Comparison of ENCODE assay signal across 18 cellular contexts in genomic region chr10:4776234-4776638, GRCh38. TPM values are rescaled to one million over a fixed set of nuclear protein-coding genes. Genes with fewer than 3 reads are reported as not detected.
DNase-seq lines count a peak whose midpoint lies in the region; ATAC-seq and TF ChIP-seq lines count a peak whose summit lies in the region.
"Had no signal": no experiment of that assay in that cellular context is flagged by ENCODE, and none has a peak within 500 bp of the region (broad histone marks: within the 10 kb centered on the region; RNA-seq: fewer than 3 reads in every experiment).

No MANE protein-coding gene starts in this region.

- CTCF ChIA-PET in activated naive CD4-positive, alpha-beta T cell treated with anti-CD3 and anti-CD28 coated beads for 36 hours (lab: Charles Lee): interaction anchor here (1.0 kb wide), 1 partner anchor 1584 kb away, joined by 3 read pairs; no protein-coding TSS in a partner anchor
- CTCF ChIA-PET in Panc1 (lab: Charles Lee): interaction anchor here (0.5 kb wide), 1 partner anchor 607 kb away, joined by 4 read pairs; no protein-coding TSS in a partner anchor

- H3K4me3 ChIP-seq in Panc1 (ENCODE audit: low read depth in 2 of 2, low read length in 2 of 2) (no peak overlapping the region), ovary (no peak overlapping the region)

- WGBS in ovary, 3 donors: 86 to 88% (median 88%) methylated on average over 2 of the region's 2 CpGs

- no peak overlapping the region for H3K4me3 Mint-ChIP-seq in activated naive CD4-positive, alpha-beta T cell treated with anti-CD3 and anti-CD28 coated beads for 36 hours
- H3K4me3 Mint-ChIP-seq in type B pancreatic cell: no peak overlapping the region
- H3K4me3 Mint-ChIP-seq: activated naive CD8-positive, alpha-beta T cell treated with anti-CD3 and anti-CD28 coated beads, Interleukin-2, amount 10 ng/mL, durations not matched to agents 7 days and 5 days; CD8-positive, alpha-beta T cell; dendritic cell treated with granulocyte-macrophage colony-stimulating factor and Interleukin-4, amounts not matched to agents 40 ng/mL and 50 ng/mL, for 4 days had no signal

- TF ChIP-seq EP300 in ovary (IDR thresholded peaks at IDR 0.05): no peak

- H3K27ac ChIP-seq in Panc1 (ENCODE audit: low read length) (peak overlapping the region; percentile 12; the same call in 1 of the 2 replicates), ovary (no peak overlapping the region)
- H3K27ac ChIP-seq: neutrophil had no signal

- intact Hi-C loops in activated naive CD4-positive, alpha-beta T cell treated with anti-CD3 and anti-CD28 coated beads for 36 hours (cut with micrococcal nuclease): loop anchor here (10.0 kb wide), 1 partner anchor 91 kb away; no protein-coding TSS in a partner anchor
- intact Hi-C loops in Panc1 (cut with micrococcal nuclease; ENCODE audit: unreplicated experiment): no loop called here
- intact Hi-C loops in ovary (cut with DNase I): loop anchor here in 2 of 4 donors (10.0 kb wide), 1 partner anchor 1581 kb away; no protein-coding TSS in a partner anchor

- BruUV-seq in Panc1 (replicated peaks; lab: Mats Ljungman, UMichigan): no TSS peak

- ATAC-seq in GM21717 (IDR thresholded peaks at IDR 0.05; ENCODE audit: unreplicated experiment) (peak; percentile 56), Panc1 (no peak)
- ATAC-seq in stimulated activated naive CD8-positive, alpha-beta T cell treated with anti-CD3 and anti-CD28 coated beads, Interleukin-15, Interleukin-2, amounts not matched to agents 100 U/mL and 50 U/mL, for 24 hours: peak; percentile 85
- ATAC-seq: CD8-positive, alpha-beta T cell; left ventricle myocardium superior had no signal

- H3K4me1 ChIP-seq in Panc1 (ENCODE audit: control insufficient read depth, insufficient read depth, low read length) (peaks cover 2% of the 10 kb centered on the region; the same call in 1 of the 2 replicates), ovary (ENCODE audit: insufficient read depth) (no peaks in the 10 kb centered on the region)

- POLR2A ChIA-PET in Panc1 (lab: Charles Lee): no interaction called here

- H3K4me1 Mint-ChIP-seq in activated naive CD4-positive, alpha-beta T cell treated with anti-CD3 and anti-CD28 coated beads for 36 hours (ENCODE audit: low read depth): peaks cover 8% of the 10 kb centered on the region
- peaks cover 3% of the 10 kb centered on the region for H3K4me1 Mint-ChIP-seq in type B pancreatic cell (ENCODE audit: unreplicated experiment)
- H3K4me1 Mint-ChIP-seq: activated naive CD8-positive, alpha-beta T cell treated with anti-CD3 and anti-CD28 coated beads, Interleukin-2, amount 10 ng/mL, durations not matched to agents 7 days and 5 days had no signal

- H3K9me3 ChIP-seq in Panc1 (ENCODE audit: control insufficient read depth, insufficient read depth, low read depth, low read length): peaks cover 31% of the 10 kb centered on the region; the same call in 1 of the 2 replicates
- H3K9me3 ChIP-seq in ovary: no peaks in the 10 kb centered on the region
- H3K9me3 ChIP-seq: neutrophil had no signal

- H3K27ac Mint-ChIP-seq in activated naive CD4-positive, alpha-beta T cell treated with anti-CD3 and anti-CD28 coated beads for 36 hours: no peak overlapping the region
- no peak overlapping the region for H3K27ac Mint-ChIP-seq in type B pancreatic cell
- H3K27ac Mint-ChIP-seq: activated naive CD8-positive, alpha-beta T cell treated with anti-CD3 and anti-CD28 coated beads, Interleukin-2, amount 10 ng/mL, durations not matched to agents 7 days and 5 days; CD8-positive, alpha-beta T cell; dendritic cell treated with granulocyte-macrophage colony-stimulating factor and Interleukin-4, amounts not matched to agents 40 ng/mL and 50 ng/mL, for 4 days had no signal

- H3K27me3 ChIP-seq in Panc1 (ENCODE audit: control insufficient read depth, insufficient read depth, low read length) (no peaks in the 10 kb centered on the region), ovary (no peaks in the 10 kb centered on the region)
- H3K27me3 ChIP-seq: neutrophil had no signal

- no peaks in the 10 kb centered on the region for H3K9me3 Mint-ChIP-seq in activated naive CD4-positive, alpha-beta T cell treated with anti-CD3 and anti-CD28 coated beads for 36 hours
- no peaks in the 10 kb centered on the region for H3K9me3 Mint-ChIP-seq in type B pancreatic cell
- H3K9me3 Mint-ChIP-seq: activated naive CD8-positive, alpha-beta T cell treated with anti-CD3 and anti-CD28 coated beads, Interleukin-2, amount 10 ng/mL, durations not matched to agents 7 days and 5 days; CD8-positive, alpha-beta T cell; dendritic cell treated with granulocyte-macrophage colony-stimulating factor and Interleukin-4, amounts not matched to agents 40 ng/mL and 50 ng/mL, for 4 days had no signal

- DNase-seq in activated naive CD4-positive, alpha-beta T cell treated with anti-CD3 and anti-CD28 coated beads for 36 hours: peak; percentile 13
- DNase-seq in activated naive CD4-positive, alpha-beta T cell treated with anti-CD3 and anti-CD28 coated beads, Interleukin-2, amount 50 U/mL, for 16 hours: no peak
- DNase-seq in Panc1 (ENCODE audit: low read depth, low spot score) (no peak), HUDEP-2 (lab: John Stamatoyannopoulos, UW; ENCODE audit: unreplicated experiment in 76 of 76) (no peak), ovary (no peak), type B pancreatic cell (ENCODE audit: extremely low spot score, unreplicated experiment) (no peak)
- DNase-seq in stimulated activated naive CD8-positive, alpha-beta T cell treated with anti-CD3 and anti-CD28 coated beads, Interleukin-15, Interleukin-2, amounts not matched to agents 100 U/mL and 50 U/mL, for 24 hours: no peak
- DNase-seq: activated naive CD8-positive, alpha-beta T cell treated with anti-CD3 and anti-CD28 coated beads, Interleukin-2, amount 10 ng/mL, durations not matched to agents 7 days and 5 days; CD8-positive, alpha-beta T cell; DMS79 treated with DMSO at 0.1 percent for 48 hours; left ventricle myocardium superior; NCI-H1436 treated with DMSO at 0.1 percent for 48 hours; NCI-H82; retina; substantia nigra had no signal

- no peaks in the 10 kb centered on the region for H3K36me3 Mint-ChIP-seq in activated naive CD4-positive, alpha-beta T cell treated with anti-CD3 and anti-CD28 coated beads for 36 hours (ENCODE audit: low read depth)
- H3K36me3 Mint-ChIP-seq in type B pancreatic cell: no peaks in the 10 kb centered on the region
- H3K36me3 Mint-ChIP-seq: activated naive CD8-positive, alpha-beta T cell treated with anti-CD3 and anti-CD28 coated beads, Interleukin-2, amount 10 ng/mL, durations not matched to agents 7 days and 5 days; CD8-positive, alpha-beta T cell had no signal

- H3K27me3 Mint-ChIP-seq in activated naive CD4-positive, alpha-beta T cell treated with anti-CD3 and anti-CD28 coated beads for 36 hours (ENCODE audit: low read depth): peaks cover 12% of the 10 kb centered on the region
- no peaks in the 10 kb centered on the region for H3K27me3 Mint-ChIP-seq in type B pancreatic cell

- in situ Hi-C loops in Panc1 (cut with HindIII; ENCODE audit: low pct_unique_long_range_greater_than_20kb, low sequenced_read_pairs): no loop called here

- H3K36me3 ChIP-seq in Panc1 (ENCODE audit: control insufficient read depth, insufficient read depth, low read length) (no peaks in the 10 kb centered on the region), ovary (no peaks in the 10 kb centered on the region)
- H3K36me3 ChIP-seq: neutrophil had no signal

- no peak for TF ChIP-seq CTCF in Panc1 (IDR thresholded peaks at IDR 0.05)
- no peak for TF ChIP-seq CTCF in ovary (IDR thresholded peaks at IDR 0.05)
- TF ChIP-seq CTCF in type B pancreatic cell (conservative IDR thresholded peaks at IDR 0.05): no peak

- no peak for TF ChIP-seq POLR2A in ovary (IDR thresholded peaks at IDR 0.05)

RNA-seq across cellular contexts. Expression of gene AKR1E2, which starts 49.8 kb away (rescaled TPM):
- 1 to 10 TPM; 7.1 to 7.3 TPM for total RNA-seq in activated naive CD4-positive, alpha-beta T cell treated with anti-CD3 and anti-CD28 coated beads for 36 hours
- 4.7 TPM for total RNA-seq in Panc1 (2021; ENCODE audit: unreplicated experiment)
- 5.5 TPM for polyA plus RNA-seq in Panc1 (2012; ENCODE audit: insufficient read length)
- 1 to 10 TPM; 2.3 to 8.1 (median 4.5) TPM for total RNA-seq in ovary
- 1 to 10 TPM; 1.3 to 2.2 TPM for polyA plus RNA-seq in ovary
- 4.7 and 6.6 TPM in 2 replicates for total RNA-seq in type B pancreatic cell (ENCODE audit: low replicate concordance)
